1 cellular context compared by ENCODE assay signal in the genomic region with DNA sequence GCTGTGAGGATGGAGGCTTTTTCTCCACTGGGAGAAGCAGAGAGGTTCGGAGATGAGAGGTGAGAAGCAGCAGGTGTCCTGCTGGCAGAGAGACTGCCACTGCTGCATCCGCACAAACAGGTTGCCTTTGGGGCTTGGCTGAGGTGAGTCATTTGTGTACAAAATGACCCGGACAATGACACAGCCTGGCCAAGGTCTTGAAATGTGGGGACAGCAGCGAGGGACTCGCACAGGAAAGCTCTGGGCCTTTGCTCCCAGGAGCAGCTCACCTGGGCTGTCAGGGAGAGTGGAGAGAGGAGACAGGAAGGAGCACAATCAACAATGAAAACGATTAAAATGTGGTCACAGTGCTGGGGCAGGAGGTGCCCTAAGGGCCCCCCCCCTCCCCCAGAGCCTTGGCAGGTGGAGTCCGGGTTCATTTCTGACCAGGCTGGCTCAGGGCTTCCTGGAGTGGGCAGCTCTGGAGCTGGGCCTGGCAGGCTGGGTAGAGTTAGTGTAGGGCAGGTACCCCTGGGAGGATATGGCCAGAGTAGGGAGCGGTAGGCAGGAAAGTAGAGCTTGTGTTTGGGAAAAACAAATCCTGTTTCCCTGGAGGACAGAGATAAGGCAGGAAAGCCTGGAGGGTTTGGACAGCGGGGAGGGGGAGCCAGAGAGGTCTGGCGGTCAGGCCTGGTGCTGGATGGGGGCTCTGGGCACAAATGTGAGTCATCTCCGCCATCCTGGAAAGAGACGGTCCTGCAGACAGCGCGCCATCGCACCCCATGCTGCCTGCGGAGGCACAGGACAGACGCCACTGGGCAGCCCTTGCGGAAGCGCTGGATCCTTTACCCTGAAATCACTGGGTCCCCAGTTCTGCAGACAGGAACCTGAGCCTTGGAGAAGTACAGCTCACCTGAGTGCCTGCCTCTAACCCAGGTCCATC.
TF ChIP-seq lines count a peak whose summit lies in the region.

No MANE protein-coding gene starts in this region.

TF ChIP-seq in endothelial cell of umbilical vein, 7 proteins besides CTCF, POLR2A, EP300 and RAD21:
- no peak for TF ChIP-seq POLR2AphosphoS5 (IDR thresholded peaks at IDR 0.05; ENCODE audit: insufficient read depth, low read depth, low read length)
- no peak for TF ChIP-seq FOS (IDR thresholded peaks at IDR 0.05; ENCODE audit: borderline replicate concordance, insufficient read depth, low read length)
- no peak for TF ChIP-seq JUN (IDR thresholded peaks at IDR 0.05; ENCODE audit: borderline replicate concordance, insufficient read depth, insufficient read length, low read depth)
- TF ChIP-seq, protein P1, sequence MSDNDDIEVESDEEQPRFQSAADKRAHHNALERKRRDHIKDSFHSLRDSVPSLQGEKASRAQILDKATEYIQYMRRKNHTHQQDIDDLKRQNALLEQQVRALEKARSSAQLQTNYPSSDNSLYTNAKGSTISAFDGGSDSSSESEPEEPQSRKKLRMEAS (IDR thresholded peaks at IDR 0.05; ENCODE audit: insufficient read depth, insufficient read length) = no peak
- no peak for TF ChIP-seq MYC (IDR thresholded peaks at IDR 0.05; ENCODE audit: low read depth, low read length)
- TF ChIP-seq EZH2 (IDR thresholded peaks at IDR 0.05; ENCODE audit: borderline replicate concordance, low read depth, low read length, severe bottlenecking) = no peak
- TF ChIP-seq GATA2 (IDR thresholded peaks at IDR 0.05; ENCODE audit: insufficient read depth, insufficient read length, low read depth, low read length) = no peak
